8 cellular contexts compared by ENCODE assay signal in genomic region chr7:103347507-103348267, GRCh38. TPM values are rescaled to one million over a fixed set of nuclear protein-coding genes. Genes with fewer than 3 reads are reported as not detected.
DNase-seq lines count a peak whose midpoint lies in the region; ATAC-seq and TF ChIP-seq lines count a peak whose summit lies in the region.

Gene PSMC2, plus strand, starts transcription at chr7:103347643. Its CDS starts 69 bp downstream, at chr7:103347712.

- peak; percentile 62 for ATAC-seq in GM19035 (IDR thresholded peaks at IDR 0.05; ENCODE audit: unreplicated experiment)
- peak; percentile 74 for ATAC-seq in HG03342 (IDR thresholded peaks at IDR 0.05; ENCODE audit: unreplicated experiment)

- TF ChIP-seq CTCF in AG09319 (IDR thresholded peaks at IDR 0.05; ENCODE audit: low read depth, low read length) = no peak
- no peak for TF ChIP-seq CTCF in spleen (IDR thresholded peaks at IDR 0.05 in 8 of 11, conservative IDR thresholded peaks at IDR 0.05 in 3 of 11)

- H3K27ac ChIP-seq in caudate nucleus (ENCODE audit: low read depth, low read length) (peak within 1 kb of the TSS; percentile 81), spleen (peak within 1 kb of the TSS; percentile 53 to 94 (median 90))

- WGBS in spleen, 5 donors = 0 to 1% (median 1%) methylated on average over 25 of the region's 25 CpGs

- peak in 1 of 3 donors; percentile 18 for TF ChIP-seq POLR2A in spleen (IDR thresholded peaks at IDR 0.05)

- intact Hi-C loops in spleen (cut with DNase I; ENCODE audit: low total_unique reads) = no loop called here

- H3K4me1 ChIP-seq in spleen = peaks cover 37 to 93% (median 75%) of the 10 kb centered on the region in 6 donors

- H3K4me3 ChIP-seq in spleen = peak within 1 kb of the TSS; percentile 66 to 91 (median 78)

- no peaks in the 10 kb centered on the region for H3K27me3 ChIP-seq in spleen (replicated peaks in 1 of 7)

- H3K36me3 ChIP-seq in spleen = peaks cover 0 to 21% (median 3%) of the 10 kb centered on the region in 6 donors

- DNase-seq in AG09319 (ENCODE audit: extremely low read depth, low read depth) (peak; percentile 71), NCI-H345 treated with DMSO at 0.1 percent for 48 hours (lab: John Stamatoyannopoulos, UW; ENCODE audit: unreplicated experiment) (peak; percentile 83), caudate nucleus (lab: John Stamatoyannopoulos, UW) (peak in 58 of 61 donors; percentile 6 to 88 (median 72)), inferior parietal cortex (ENCODE audit: extremely low spot score) (peak; percentile 98), spleen (peak; percentile 86)
- DNase-seq in activated CD4-positive, CD25-positive, alpha-beta regulatory T cell (lab: John Stamatoyannopoulos, UW) = peak; percentile 48 to 67 (median 58)

- H3K9me3 ChIP-seq in spleen = no peaks in the 10 kb centered on the region

RNA-seq across cellular contexts. Expression of gene PSMC2, which starts in this region (rescaled TPM):
- total RNA-seq in spleen = 100 to 1,000 TPM in 2 of 7 donors, 10 to 100 TPM in 5; 62.6 to 102 (median 87.4) TPM
- 10 to 100 TPM; 72.2 to 97.1 (median 77.4) TPM for polyA plus RNA-seq in spleen

Comparison
In these comparisons a context has a peak if more than half of its experiments do, and no peak if none do; other contexts are left out.
1. Peak in every context shown above with its lines: DNase-seq, ATAC-seq, H3K4me3 ChIP-seq and H3K27ac ChIP-seq.